ENCODE assay signal across 8 cellular contexts in genomic region chr14:88792572-88793258, GRCh38. TPM values are rescaled to one million over a fixed set of nuclear protein-coding genes. Genes with fewer than 3 reads are reported as not detected.
DNase-seq lines count a peak whose midpoint lies in the region; ATAC-seq, FAIRE-seq and TF ChIP-seq lines count a peak whose summit lies in the region.

EML5 (minus strand) TSS chr14:88792953; CDS start chr14:88792503, 450 bp downstream.

- peak; percentile 4 for DNase-seq in BJ (ENCODE audit: low read depth)
- DNase-seq in GM19239 (ENCODE audit: insufficient read length, low spot score), result peak; percentile 60
- peak; percentile 58 for DNase-seq in NCI-H526 treated with DMSO at 0.1 percent for 48 hours (lab: John Stamatoyannopoulos, UW)
- DNase-seq in activated CD4-positive, alpha-beta memory T cell treated with anti-CD3 and anti-CD28 coated beads, Interleukin-2, amount 10 ng/mL, durations not matched to agents 7 days and 5 days, result peak; percentile 81
- peak; percentile 87 for DNase-seq in ecto neural progenitor cell (ENCODE audit: low spot score)
- peak; percentile 88 for DNase-seq in lung (ENCODE audit: low spot score)
- DNase-seq in stimulated activated CD4-positive, alpha-beta T cell treated with anti-CD3 and anti-CD28 coated beads, TNF-alpha, amount 100 ng/mL, for 1 hour (ENCODE audit: low read depth in 3 of 3, low spot score in 1 of 3), result peak; percentile 38 to 79 (median 69)

- H3K27ac ChIP-seq in lung (ENCODE audit: low read depth in 1 of 2, low read length in 1 of 2), result peak within 1 kb of the TSS in 1 of 2 donors; percentile 84

- H3K27me3 Mint-ChIP-seq in activated CD4-positive, alpha-beta memory T cell treated with anti-CD3 and anti-CD28 coated beads, Interleukin-2, amount 10 ng/mL, durations not matched to agents 7 days and 5 days, result peaks cover 4% of the 10 kb centered on the region

- peak within 1 kb of the TSS; percentile 40 for H3K27ac Mint-ChIP-seq in activated CD4-positive, alpha-beta memory T cell treated with anti-CD3 and anti-CD28 coated beads, Interleukin-2, amount 10 ng/mL, durations not matched to agents 7 days and 5 days

- no peaks in the 10 kb centered on the region for H3K36me3 ChIP-seq in BJ (ENCODE audit: control insufficient read depth, insufficient read depth, low read length)
- no peaks in the 10 kb centered on the region for H3K36me3 ChIP-seq in lung (ENCODE audit: control insufficient read depth in 2 of 2, insufficient read depth in 2 of 2, low read length in 2 of 2)

- ATAC-seq in HG03442 (IDR thresholded peaks at IDR 0.05; ENCODE audit: unreplicated experiment), result peak; percentile 86
- peak; percentile 98 for ATAC-seq in lung (ENCODE audit: insufficient read depth, low FRiP score)

- no peaks in the 10 kb centered on the region for H3K36me3 Mint-ChIP-seq in activated CD4-positive, alpha-beta memory T cell treated with anti-CD3 and anti-CD28 coated beads, Interleukin-2, amount 10 ng/mL, durations not matched to agents 7 days and 5 days (ENCODE audit: low read depth)

- POLR2A ChIA-PET in BJ (lab: Charles Lee), result no interaction called here
- POLR2A ChIA-PET in activated CD4-positive, alpha-beta memory T cell treated with anti-CD3 and anti-CD28 coated beads, Interleukin-2, amount 10 ng/mL, durations not matched to agents 7 days and 5 days (lab: Charles Lee), result interaction anchor here (1.1 to 3.5 kb wide), 2 partner anchors 32 to 63 kb away, joined by 3 to 20 read pairs; partner anchors contain the start of gene TTC8

- H3K9me3 ChIP-seq in lung (ENCODE audit: control insufficient read depth in 2 of 2, insufficient read depth in 1 of 2, low read length in 1 of 2), result no peaks in the 10 kb centered on the region

- H3K4me3 Mint-ChIP-seq in activated CD4-positive, alpha-beta memory T cell treated with anti-CD3 and anti-CD28 coated beads, Interleukin-2, amount 10 ng/mL, durations not matched to agents 7 days and 5 days, result peak within 1 kb of the TSS; percentile 82

- H3K27me3 ChIP-seq in BJ (ENCODE audit: control insufficient read depth, insufficient read depth, low read length), result peaks cover 5% of the 10 kb centered on the region; the same call in 1 of the 2 replicates
- H3K27me3 ChIP-seq in lung (ENCODE audit: control insufficient read depth, insufficient read depth), result no peaks in the 10 kb centered on the region

- TF ChIP-seq CTCF in BJ (IDR thresholded peaks at IDR 0.05; ENCODE audit: insufficient read depth, low read depth, low read length), result peak; percentile 49
- TF ChIP-seq CTCF in lung (IDR thresholded peaks at IDR 0.05; ENCODE audit: control extremely low read depth, extremely low read depth), result no peak

- CTCF ChIA-PET in BJ (lab: Yijun Ruan, JAX), result interaction anchor here (0.6 to 2.1 kb wide), 11 partner anchors 9 to 210 kb away, joined by 3 to 9 read pairs (median 3); partner anchors contain the start of gene TTC8
- CTCF ChIA-PET in activated CD4-positive, alpha-beta memory T cell treated with anti-CD3 and anti-CD28 coated beads, Interleukin-2, amount 10 ng/mL, durations not matched to agents 7 days and 5 days (lab: Charles Lee), result interaction anchor here (1.9 to 2.1 kb wide), 2 partner anchors 32 to 125 kb away, joined by 6 to 9 read pairs; partner anchors contain the start of gene TTC8

- 1% methylated on average over 52 to 92 of the region's 92 CpGs for WGBS in lung, 2 donors

- H3K4me1 ChIP-seq in lung (ENCODE audit: control insufficient read depth in 2 of 2, insufficient read depth in 2 of 2, low read length in 2 of 2), result peaks cover 2 to 4% of the 10 kb centered on the region in 2 donors

- peak; percentile 31 for FAIRE-seq in GM19239 (lab: Jason Lieb, UNC)

- peak within 1 kb of the TSS; percentile 54 for H3K4me3 ChIP-seq in BJ (ENCODE audit: low read depth, low read length)
- H3K4me3 ChIP-seq in lung, result peak within 1 kb of the TSS; percentile 66

- peaks cover 21% of the 10 kb centered on the region for H3K4me1 Mint-ChIP-seq in activated CD4-positive, alpha-beta memory T cell treated with anti-CD3 and anti-CD28 coated beads, Interleukin-2, amount 10 ng/mL, durations not matched to agents 7 days and 5 days

- H3K9me3 Mint-ChIP-seq in activated CD4-positive, alpha-beta memory T cell treated with anti-CD3 and anti-CD28 coated beads, Interleukin-2, amount 10 ng/mL, durations not matched to agents 7 days and 5 days, result no peaks in the 10 kb centered on the region

RNA-seq across cellular contexts. Expression of gene EML5, which starts in this region (rescaled TPM):
- 1.2 and 2.6 TPM in 2 replicates for polyA plus RNA-seq in BJ (2011; rRNA removed)
- 5.2 and 5.7 TPM in 2 replicates for polyA minus RNA-seq in BJ (2011; rRNA and poly(A)+ RNA removed)
- 1 to 10 TPM; 2.4 to 2.9 TPM for total RNA-seq in activated CD4-positive, alpha-beta memory T cell treated with anti-CD3 and anti-CD28 coated beads, Interleukin-2, amount 10 ng/mL, durations not matched to agents 7 days and 5 days
- 10 to 100 TPM in 1 of 2 donors, 1 to 10 TPM in 1; 2.1 to 10.2 TPM for total RNA-seq in lung
- under 1 TPM; 0.31 to 0.43 TPM for polyA plus RNA-seq in lung

Comparison
In these comparisons a context has a peak if more than half of its experiments do, and no peak if none do; other contexts are left out.
1. DNase-seq: peak in every context shown above with its lines; median percentile 88 in lung; 87 in ecto neural progenitor cell; 81 in activated CD4-positive, alpha-beta memory T cell treated with anti-CD3 and anti-CD28 coated beads, Interleukin-2, amount 10 ng/mL, durations not matched to agents 7 days and 5 days; 69 in stimulated activated CD4-positive, alpha-beta T cell treated with anti-CD3 and anti-CD28 coated beads, TNF-alpha, amount 100 ng/mL, for 1 hour; 60 in GM19239; 58 in NCI-H526 treated with DMSO at 0.1 percent for 48 hours; 4 in BJ.